ENCODE assay signal across 17 cellular contexts in genomic region chr14:22494486-22495135, GRCh38.
DNase-seq lines count a peak whose midpoint lies in the region; ATAC-seq and TF ChIP-seq lines count a peak whose summit lies in the region.
"Had no signal": no experiment of that assay in that cellular context is flagged by ENCODE, and none has a peak within 500 bp of the region (broad histone marks: within the 10 kb centered on the region; RNA-seq: fewer than 3 reads in every experiment).

No MANE protein-coding gene starts in this region.

- peaks cover 48% of the 10 kb centered on the region for H3K4me1 Mint-ChIP-seq in T-helper 1 cell treated with Interleukin-12 subunit alpha and Interleukin-12 subunit beta and Interleukin-4 antibody, amounts not matched to agents 30 μg/mL and 1 μg/mL, for 36 hours (ENCODE audit: low read depth)
- H3K4me1 Mint-ChIP-seq in activated CD4-positive, alpha-beta memory T cell treated with anti-CD3 and anti-CD28 coated beads for 36 hours (ENCODE audit: low read depth) = peaks cover 6% of the 10 kb centered on the region
- H3K4me1 Mint-ChIP-seq in immature natural killer cell = peaks cover 79 to 92% of the 10 kb centered on the region in 2 donors

- no peak overlapping the region for H3K27ac ChIP-seq in adrenal gland
- H3K27ac ChIP-seq: 22Rv1, epithelial cell of prostate, RWPE1, testis had no signal

- no peaks in the 10 kb centered on the region for H3K4me1 ChIP-seq in adrenal gland (replicated peaks in 1 of 2)

- H3K27ac Mint-ChIP-seq in T-helper 1 cell treated with Interleukin-12 subunit alpha and Interleukin-12 subunit beta and Interleukin-4 antibody, amounts not matched to agents 30 μg/mL and 1 μg/mL, for 36 hours = peak overlapping the region; percentile 95
- H3K27ac Mint-ChIP-seq in activated CD4-positive, alpha-beta memory T cell treated with anti-CD3 and anti-CD28 coated beads for 36 hours = peak overlapping the region; percentile 98
- H3K27ac Mint-ChIP-seq in immature natural killer cell = peak overlapping the region; percentile 62 to 99 (median 96)

- TF ChIP-seq POLR2A in adrenal gland (IDR thresholded peaks at IDR 0.05) = no peak

- DNase-seq in T-helper 1 cell (no peak), immature natural killer cell (no peak), adrenal gland (no peak)
- DNase-seq in activated CD4-positive, alpha-beta memory T cell treated with anti-CD3 and anti-CD28 coated beads for 36 hours = no peak
- DNase-seq: caudate nucleus, heart right ventricle, NCI-H1105 treated with DMSO at 0.1 percent for 48 hours, NCI-H446 treated with DMSO at 0.1 percent for 48 hours, testis had no signal

- peak; percentile 30 for TF ChIP-seq CTCF in GM12873 (IDR thresholded peaks at IDR 0.05; ENCODE audit: insufficient read depth, low read depth, low read length, missing control alignments)
- TF ChIP-seq CTCF in adrenal gland (IDR thresholded peaks at IDR 0.05) = no peak

- H3K27me3 ChIP-seq in adrenal gland = no peaks in the 10 kb centered on the region
- H3K27me3 ChIP-seq: testis had no signal

- H3K4me3 ChIP-seq in adrenal gland = no peak overlapping the region
- H3K4me3 ChIP-seq: testis had no signal

- H3K4me3 Mint-ChIP-seq in T-helper 1 cell treated with Interleukin-12 subunit alpha and Interleukin-12 subunit beta and Interleukin-4 antibody, amounts not matched to agents 30 μg/mL and 1 μg/mL, for 36 hours = peak overlapping the region; percentile 89
- peak overlapping the region; percentile 87 for H3K4me3 Mint-ChIP-seq in activated CD4-positive, alpha-beta memory T cell treated with anti-CD3 and anti-CD28 coated beads for 36 hours
- H3K4me3 Mint-ChIP-seq in immature natural killer cell = peak overlapping the region in 3 of 5 donors; percentile 31 to 81 (median 49)

- POLR2A ChIA-PET in activated CD4-positive, alpha-beta memory T cell treated with anti-CD3 and anti-CD28 coated beads for 36 hours (lab: Charles Lee) = interaction anchor here (0.8 to 29.3 kb wide), 3 partner anchors 10 to 37 kb away, joined by 3 to 639 read pairs (median 4); no protein-coding TSS in a partner anchor

- no peaks in the 10 kb centered on the region for H3K36me3 ChIP-seq in adrenal gland (replicated peaks in 1 of 2)
- H3K36me3 ChIP-seq: heart right ventricle had no signal

- WGBS in adrenal gland, 4 donors = 73 to 87% (median 80%) methylated on average over 5 of the region's 5 CpGs

- CTCF ChIA-PET in activated CD4-positive, alpha-beta memory T cell treated with anti-CD3 and anti-CD28 coated beads for 36 hours (lab: Charles Lee) = no interaction called here

- H3K9me3 Mint-ChIP-seq in T-helper 1 cell treated with Interleukin-12 subunit alpha and Interleukin-12 subunit beta and Interleukin-4 antibody, amounts not matched to agents 30 μg/mL and 1 μg/mL, for 36 hours = no peaks in the 10 kb centered on the region
- no peaks in the 10 kb centered on the region for H3K9me3 Mint-ChIP-seq in activated CD4-positive, alpha-beta memory T cell treated with anti-CD3 and anti-CD28 coated beads for 36 hours
- no peaks in the 10 kb centered on the region for H3K9me3 Mint-ChIP-seq in immature natural killer cell

- intact Hi-C loops in activated CD4-positive, alpha-beta memory T cell treated with anti-CD3 and anti-CD28 coated beads for 36 hours (cut with micrococcal nuclease) = loop anchor here (10.0 kb wide), 1 partner anchor 180 kb away; no protein-coding TSS in a partner anchor
- intact Hi-C loops in adrenal gland (cut with DNase I) = no loop called here

- H3K9me3 ChIP-seq in adrenal gland (replicated peaks in 1 of 3) = no peaks in the 10 kb centered on the region
- H3K9me3 ChIP-seq: heart right ventricle, testis had no signal

- H3K36me3 Mint-ChIP-seq in T-helper 1 cell treated with Interleukin-12 subunit alpha and Interleukin-12 subunit beta and Interleukin-4 antibody, amounts not matched to agents 30 μg/mL and 1 μg/mL, for 36 hours (ENCODE audit: low read depth) = peaks cover 92% of the 10 kb centered on the region
- peaks cover 95% of the 10 kb centered on the region for H3K36me3 Mint-ChIP-seq in activated CD4-positive, alpha-beta memory T cell treated with anti-CD3 and anti-CD28 coated beads for 36 hours
- peaks cover 14 to 21% (median 16%) of the 10 kb centered on the region in 3 donors for H3K36me3 Mint-ChIP-seq in immature natural killer cell

- no peaks in the 10 kb centered on the region for H3K27me3 Mint-ChIP-seq in T-helper 1 cell treated with Interleukin-12 subunit alpha and Interleukin-12 subunit beta and Interleukin-4 antibody, amounts not matched to agents 30 μg/mL and 1 μg/mL, for 36 hours (ENCODE audit: low read depth)
- no peaks in the 10 kb centered on the region for H3K27me3 Mint-ChIP-seq in activated CD4-positive, alpha-beta memory T cell treated with anti-CD3 and anti-CD28 coated beads for 36 hours
- H3K27me3 Mint-ChIP-seq in immature natural killer cell (ENCODE audit: low read depth in 3 of 3) = peaks cover 0 to 5% (median 2%) of the 10 kb centered on the region in 3 donors

- ATAC-seq in GM18520 (IDR thresholded peaks at IDR 0.05; ENCODE audit: unreplicated experiment) (no peak), GM21526 (IDR thresholded peaks at IDR 0.05; ENCODE audit: low FRiP score, unreplicated experiment) (no peak)
- ATAC-seq: left lobe of liver had no signal
